In the genomic region with DNA sequence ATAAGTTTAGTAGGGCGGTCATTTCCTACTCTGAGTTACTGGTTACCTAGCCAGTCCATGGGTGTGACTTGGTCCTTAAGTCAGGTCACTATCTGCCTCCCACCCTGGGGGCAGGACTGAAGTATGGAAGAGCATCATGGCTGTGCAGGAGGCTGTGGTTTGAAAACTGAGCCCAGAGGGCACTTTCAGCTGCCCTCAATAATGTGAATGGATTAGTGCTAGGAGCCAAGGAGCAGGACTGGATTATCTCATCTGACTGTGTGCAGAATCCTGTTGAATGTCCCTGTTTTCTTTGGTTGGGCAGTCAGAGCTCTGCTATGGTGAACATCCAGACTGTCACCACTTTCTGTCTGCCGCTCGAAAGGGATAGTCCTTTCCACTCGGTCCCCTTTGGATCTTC, we compare ENCODE assay signal across 8 cellular contexts. TPM values are rescaled to one million over a fixed set of nuclear protein-coding genes. Genes with fewer than 3 reads are reported as not detected.
A peak's percentile ranks its signal among the peaks of the same experiment; 100 is the strongest.
DNase-seq lines count a peak whose midpoint lies in the region; ATAC-seq and TF ChIP-seq lines count a peak whose summit lies in the region.

No MANE protein-coding gene starts in this region.

- no peak for ATAC-seq in CD4-positive, alpha-beta T cell (ENCODE audit: poor library complexity)
- no peak for ATAC-seq in GM18907 (IDR thresholded peaks at IDR 0.05; ENCODE audit: unreplicated experiment)
- ATAC-seq in HG03045 (IDR thresholded peaks at IDR 0.05; ENCODE audit: unreplicated experiment), result no peak

- peaks cover 62% of the 10 kb centered on the region for H3K36me3 Mint-ChIP-seq in CD4-positive, alpha-beta T cell (ENCODE audit: low read depth)
- peaks cover 62% of the 10 kb centered on the region for H3K36me3 Mint-ChIP-seq in nephron (ENCODE audit: low read depth)

- H3K4me3 ChIP-seq in coronary artery, result peak overlapping the region; percentile 76

- H3K9me3 ChIP-seq in CD4-positive, alpha-beta T cell (ENCODE audit: control insufficient read depth, low read length), result no peaks in the 10 kb centered on the region

- TF ChIP-seq CTCF in CD4-positive, alpha-beta T cell (IDR thresholded peaks at IDR 0.05), result no peak
- TF ChIP-seq CTCF in coronary artery (IDR thresholded peaks at IDR 0.05) (no peak), nephron (IDR thresholded peaks at IDR 0.05; ENCODE audit: unreplicated experiment in 3 of 3) (no peak)

- intact Hi-C loops in CD4-positive, alpha-beta T cell (cut with DNase I, micrococcal nuclease), result loop anchor here in 1 of 2 experiments (5.0 kb wide), 2 partner anchors 127 to 517 kb away; no protein-coding TSS in a partner anchor
- intact Hi-C loops in posterior vena cava (cut with DNase I), result no loop called here

- POLR2A ChIA-PET in CD4-positive, alpha-beta T cell (lab: Charles Lee), result interaction anchor here (1.4 kb wide), 2 partner anchors 48 to 972 kb away, joined by 5 read pairs; a partner anchor contains a TSS

- H3K4me1 Mint-ChIP-seq in CD4-positive, alpha-beta T cell (ENCODE audit: low read depth), result peaks cover 64% of the 10 kb centered on the region
- peaks cover 51% of the 10 kb centered on the region for H3K4me1 Mint-ChIP-seq in nephron

- peak overlapping the region; percentile 100 for H3K27ac Mint-ChIP-seq in CD4-positive, alpha-beta T cell
- peak overlapping the region; percentile 99 to 100 (median 100) for H3K27ac Mint-ChIP-seq in nephron

- H3K27ac ChIP-seq in CD4-positive, alpha-beta T cell (ENCODE audit: low read depth, low read length), result peak overlapping the region; percentile 5
- peak overlapping the region; percentile 27 to 90 for H3K27ac ChIP-seq in coronary artery

- H3K9me3 Mint-ChIP-seq in CD4-positive, alpha-beta T cell, result no peaks in the 10 kb centered on the region
- H3K9me3 Mint-ChIP-seq in nephron, result peaks cover 2% of the 10 kb centered on the region

- H3K4me3 Mint-ChIP-seq in CD4-positive, alpha-beta T cell, result peak overlapping the region; percentile 95
- peak overlapping the region; percentile 95 to 98 (median 98) for H3K4me3 Mint-ChIP-seq in nephron

- no peak for DNase-seq in CD4-positive, alpha-beta T cell
- DNase-seq in LHCN-M2 (ENCODE audit: low read depth), result peak; percentile 24
- no peak for DNase-seq in coronary artery (ENCODE audit: low spot score)
- DNase-seq in NK-92 (lab: John Stamatoyannopoulos, UW; ENCODE audit: unreplicated experiment), result no peak
- no peak for DNase-seq in posterior vena cava (ENCODE audit: low spot score)

- CTCF ChIA-PET in CD4-positive, alpha-beta T cell (lab: Charles Lee), result no interaction called here

- H3K27me3 ChIP-seq in CD4-positive, alpha-beta T cell (ENCODE audit: control insufficient read depth, insufficient read depth, low read length), result no peaks in the 10 kb centered on the region

- no peaks in the 10 kb centered on the region for H3K27me3 Mint-ChIP-seq in CD4-positive, alpha-beta T cell
- no peaks in the 10 kb centered on the region for H3K27me3 Mint-ChIP-seq in nephron (ENCODE audit: low read depth)

RNA-seq across cellular contexts. Expression of a gene that starts 1.6 kb away (rescaled TPM):
- total RNA-seq in CD4-positive, alpha-beta T cell, result 10 to 100 TPM; 46.1 to 47.7 TPM
- total RNA-seq in LHCN-M2 (2014; rRNA removed), result 13.5 and 16.8 TPM in 2 replicates
- 9.9 TPM for polyA plus RNA-seq in LHCN-M2 (2012)
- 10 to 100 TPM; 15.6 to 18.1 TPM for total RNA-seq in posterior vena cava
